1 cellular context compared by ENCODE assay signal in the genomic region with DNA sequence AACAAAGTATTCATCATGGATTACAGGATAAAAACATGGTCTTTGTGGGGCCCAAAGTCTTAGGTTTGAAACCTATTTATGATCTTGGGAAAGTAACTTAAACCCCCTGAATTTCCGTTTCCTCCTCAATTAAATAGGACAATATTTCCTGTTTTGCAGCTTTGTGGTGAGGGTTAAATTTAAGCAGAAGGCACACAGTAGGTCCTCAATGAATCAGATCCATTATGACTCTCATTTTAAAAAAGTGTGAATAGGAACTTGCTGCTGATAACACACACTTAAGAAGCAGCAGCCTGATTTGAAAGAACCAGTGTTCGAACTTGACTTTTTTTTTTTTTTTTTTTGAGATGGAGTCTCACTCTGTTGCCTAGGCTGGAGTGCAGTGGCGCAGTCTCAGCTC.
TF ChIP-seq lines count a peak whose summit lies in the region.

No MANE protein-coding gene starts in this region.

TF ChIP-seq in H1, 55 proteins besides CTCF, POLR2A, EP300 and RAD21:
- TF ChIP-seq POLR2AphosphoS5 (IDR thresholded peaks at IDR 0.05; ENCODE audit: low read depth, low read length) (peak; percentile 67; the same call in 1 of the 2 replicates), PHF8 (conservative IDR thresholded peaks at IDR 0.05; ENCODE audit: low read depth, low read length) (no peak)
TF ChIP-seq in H1: peak in this region for 1.
